In the genomic region with DNA sequence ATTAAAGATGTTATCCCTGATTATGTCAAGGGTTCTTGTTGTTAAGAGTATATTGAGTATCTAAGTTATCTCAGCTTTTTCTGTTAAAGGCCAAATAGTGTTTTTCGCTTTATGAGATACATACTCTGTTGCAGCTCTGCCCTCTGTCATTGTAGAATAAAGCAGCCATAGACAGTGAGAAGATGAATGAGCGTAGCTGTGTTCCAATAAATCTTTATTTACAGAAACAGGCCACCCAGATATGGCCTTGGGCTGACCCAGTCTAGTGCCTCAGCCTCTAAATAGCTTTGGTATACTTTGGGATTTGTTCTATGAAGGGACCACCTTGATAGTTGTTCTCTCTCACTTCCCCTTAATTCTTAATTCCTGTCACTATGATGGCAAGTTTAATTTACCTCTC, we compare ENCODE assay signal across 33 cellular contexts.
"Had no signal": no experiment of that assay in that cellular context is flagged by ENCODE, and none has a peak within 500 bp of the region (broad histone marks: within the 10 kb centered on the region; RNA-seq: fewer than 3 reads in every experiment).

No MANE protein-coding gene starts in this region.

- H3K4me3 ChIP-seq: ascending aorta, cardiac muscle cell, MG63, Peyer's patch, SJSA1 had no signal

- H3K4me1 Mint-ChIP-seq: WTC11 had no signal

- H3K27me3 ChIP-seq: ascending aorta, cardiac muscle cell, MG63, Peyer's patch, SJSA1 had no signal

- ATAC-seq: activated CD4-positive, alpha-beta T cell treated with anti-CD3 and anti-CD28 coated beads for 36 hours; activated CD4-positive, CD25-positive, alpha-beta regulatory T cell treated with anti-CD3 and anti-CD28 coated beads, Interleukin-2, amount 50 U/mL, for 24 hours; activated CD8-positive, alpha-beta T cell treated with anti-CD3 and anti-CD28 coated beads, Interleukin-2, amount 10 ng/mL, durations not matched to agents 7 days and 5 days; PC-3; T-cell; T-helper 17 cell; WTC11 had no signal

- H3K4me3 Mint-ChIP-seq: activated CD4-positive, alpha-beta T cell treated with anti-CD3 and anti-CD28 coated beads for 36 hours; activated CD4-positive, alpha-beta T cell treated with anti-CD3 and anti-CD28 coated beads, Interleukin-2, amount 10 ng/mL, durations not matched to agents 7 days and 5 days; activated CD8-positive, alpha-beta T cell treated with anti-CD3 and anti-CD28 coated beads, Interleukin-2, amount 10 ng/mL, durations not matched to agents 7 days and 5 days; activated naive CD8-positive, alpha-beta T cell treated with anti-CD3 and anti-CD28 coated beads, Interleukin-2, amount 10 ng/mL, durations not matched to agents 7 days and 5 days; central memory CD8-positive, alpha-beta T cell; T-cell; T-helper 17 cell; WTC11 had no signal

- H3K27ac Mint-ChIP-seq: activated CD4-positive, alpha-beta T cell treated with anti-CD3 and anti-CD28 coated beads for 36 hours; activated CD4-positive, alpha-beta T cell treated with anti-CD3 and anti-CD28 coated beads, Interleukin-2, amount 10 ng/mL, durations not matched to agents 7 days and 5 days; activated CD8-positive, alpha-beta T cell treated with anti-CD3 and anti-CD28 coated beads, Interleukin-2, amount 10 ng/mL, durations not matched to agents 7 days and 5 days; activated naive CD8-positive, alpha-beta T cell treated with anti-CD3 and anti-CD28 coated beads, Interleukin-2, amount 10 ng/mL, durations not matched to agents 7 days and 5 days; WTC11 had no signal

- H3K9me3 Mint-ChIP-seq: activated CD4-positive, alpha-beta T cell treated with anti-CD3 and anti-CD28 coated beads, Interleukin-2, amount 10 ng/mL, durations not matched to agents 7 days and 5 days; activated naive CD8-positive, alpha-beta T cell treated with anti-CD3 and anti-CD28 coated beads, Interleukin-2, amount 10 ng/mL, durations not matched to agents 7 days and 5 days; central memory CD8-positive, alpha-beta T cell; T-cell; WTC11 had no signal

- H3K4me2 ChIP-seq: SK-N-SH had no signal

- H3K9me3 ChIP-seq: ascending aorta, MG63, Peyer's patch, SJSA1, SK-N-SH had no signal

- H3K27me3 Mint-ChIP-seq: activated CD4-positive, alpha-beta T cell treated with anti-CD3 and anti-CD28 coated beads for 36 hours; activated CD4-positive, alpha-beta T cell treated with anti-CD3 and anti-CD28 coated beads, Interleukin-2, amount 10 ng/mL, durations not matched to agents 7 days and 5 days; activated naive CD8-positive, alpha-beta T cell treated with anti-CD3 and anti-CD28 coated beads, Interleukin-2, amount 10 ng/mL, durations not matched to agents 7 days and 5 days; central memory CD8-positive, alpha-beta T cell; T-cell; T-helper 17 cell had no signal

- H3K4me1 ChIP-seq: ascending aorta, Peyer's patch had no signal

- DNase-seq: activated CD4-positive, alpha-beta T cell treated with anti-CD3 and anti-CD28 coated beads for 36 hours; activated CD4-positive, alpha-beta T cell treated with anti-CD3 and anti-CD28 coated beads, Interleukin-2, amount 10 ng/mL, durations not matched to agents 7 days and 5 days; activated CD4-positive, alpha-beta T cell treated with anti-CD3 and anti-CD28 coated beads, Interleukin-2, amount 50 U/mL, for 48 hours; activated CD8-positive, alpha-beta T cell treated with anti-CD3 and anti-CD28 coated beads, Interleukin-2, amount 10 ng/mL, durations not matched to agents 7 days and 5 days; activated effector memory CD4-positive, alpha-beta T cell treated with Interleukin-2 at 50 U/mL for 16 hours; activated naive CD4-positive, alpha-beta T cell treated with anti-CD3 and anti-CD28 coated beads, Interleukin-2, amount 50 U/mL, for 16 hours; activated naive CD8-positive, alpha-beta T cell treated with anti-CD3 and anti-CD28 coated beads, Interleukin-2, amount 10 ng/mL, durations not matched to agents 7 days and 5 days; amygdala; Karpas-422; KBM-7; MG63; NCI-H1048; NCI-H1105 treated with DMSO at 0.1 percent for 48 hours; NCI-H1436; NCI-H1694; NCI-H1930; NCI-H2081 treated with DMSO at 0.1 percent for 48 hours; NCI-H345; NCI-H524 treated with DMSO at 0.1 percent for 48 hours; PC-3; Peyer's patch; RPMI8226; SHP77 treated with DMSO at 0.1 percent for 48 hours; SK-N-SH; T-cell; T-helper 17 cell; T1000 had no signal

- H3K27ac ChIP-seq: ascending aorta, cardiac muscle cell, Peyer's patch, SJSA1 had no signal

- H3K9ac ChIP-seq: SK-N-SH had no signal
